ENCODE assay signal across 13 cellular contexts in genomic region chr12:124544983-124545382, GRCh38. TPM values are rescaled to one million over a fixed set of nuclear protein-coding genes. Genes with fewer than 3 reads are reported as not detected.
DNase-seq lines count a peak whose midpoint lies in the region; ATAC-seq and TF ChIP-seq lines count a peak whose summit lies in the region.
"Had no signal": no experiment of that assay in that cellular context is flagged by ENCODE, and none has a peak within 500 bp of the region (broad histone marks: within the 10 kb centered on the region; RNA-seq: fewer than 3 reads in every experiment).

No MANE protein-coding gene starts in this region.

- H3K4me3 ChIP-seq in cardiac muscle cell (no peak overlapping the region), right atrium auricular region (no peak overlapping the region), OCI-LY7 (ENCODE audit: low read depth, low read length, poor library complexity, severe bottlenecking) (no peak overlapping the region), fibroblast of lung (replicated peaks in 1 of 4; ENCODE audit: control extremely low read depth in 1 of 4, insufficient read depth in 1 of 4, low read depth in 3 of 4, low read length in 4 of 4) (no peak overlapping the region), transverse colon (no peak overlapping the region)

- H3K9me2 ChIP-seq in OCI-LY7 (ENCODE audit: insufficient read depth, low read length): no peaks in the 10 kb centered on the region

- H3K36me3 ChIP-seq in cardiac muscle cell: no peaks in the 10 kb centered on the region
- no peaks in the 10 kb centered on the region for H3K36me3 ChIP-seq in right atrium auricular region
- peaks cover 7% of the 10 kb centered on the region; the same call in 1 of the 2 replicates for H3K36me3 ChIP-seq in OCI-LY7 (ENCODE audit: insufficient read depth, low read length)
- no peaks in the 10 kb centered on the region for H3K36me3 ChIP-seq in fibroblast of lung (ENCODE audit: control insufficient read depth, insufficient read depth, low read length)
- H3K36me3 ChIP-seq in transverse colon: no peaks in the 10 kb centered on the region

- in situ Hi-C loops in transverse colon (cut with MboI; ENCODE audit: low pct_ligation_motif_present in 1 of 4, low pct_unique_long_range_greater_than_20kb in 1 of 4, low sequenced_read_pairs in 3 of 4): no loop called here

- H3K9ac ChIP-seq in fibroblast of lung (ENCODE audit: insufficient read depth, low read length): peak overlapping the region; percentile 38

- intact Hi-C loops in OCI-LY7 (cut with micrococcal nuclease; ENCODE audit: unreplicated experiment): no loop called here
- intact Hi-C loops in transverse colon (cut with DNase I; ENCODE audit: low total_unique reads): no loop called here

- H3K79me2 ChIP-seq in OCI-LY7 (ENCODE audit: insufficient read depth, low read depth, low read length) (peaks cover 11% of the 10 kb centered on the region; the same call in 1 of the 2 replicates), fibroblast of lung (ENCODE audit: control insufficient read depth, insufficient read depth, low read length) (peaks cover 39% of the 10 kb centered on the region)

- H3K27ac ChIP-seq in cardiac muscle cell (peak overlapping the region; percentile 79), right atrium auricular region (no peak overlapping the region), OCI-LY7 (ENCODE audit: low read depth, low read length, poor library complexity, severe bottlenecking) (no peak overlapping the region), fibroblast of lung (ENCODE audit: insufficient read depth, low read length) (peak overlapping the region; percentile 72), transverse colon (peak overlapping the region; percentile 10 to 55 (median 32))
- H3K27ac ChIP-seq: foreskin keratinocyte had no signal

- TF ChIP-seq EP300 in transverse colon (IDR thresholded peaks at IDR 0.05; ENCODE audit: low read depth): no peak

- H3K27me3 ChIP-seq in cardiac muscle cell (no peaks in the 10 kb centered on the region), right atrium auricular region (no peaks in the 10 kb centered on the region), fibroblast of lung (ENCODE audit: control insufficient read depth, insufficient read depth, low read length) (no peaks in the 10 kb centered on the region), transverse colon (no peaks in the 10 kb centered on the region)
- H3K27me3 ChIP-seq: foreskin keratinocyte had no signal

- CTCF ChIA-PET in OCI-LY7 (lab: Charles Lee; ENCODE audit: unreplicated experiment): no interaction called here

- peaks cover 4% of the 10 kb centered on the region; the same call in 1 of the 2 replicates for H4K20me1 ChIP-seq in OCI-LY7 (ENCODE audit: insufficient read depth, low read length)
- H4K20me1 ChIP-seq in fibroblast of lung (ENCODE audit: control insufficient read depth, extremely low read depth, insufficient read depth, low read length): no peaks in the 10 kb centered on the region

- WGBS in transverse colon (ENCODE audit: low coverage in 1 of 2), 2 donors: 69% methylated on average over 7 of the region's 8 CpGs; no CpG with 5 or more reads in 1 of the 2 donors

- DNase-seq in cardiac muscle cell (ENCODE audit: low read depth in 1 of 2, low spot score in 1 of 2) (no peak), right atrium auricular region (ENCODE audit: low spot score) (no peak), OCI-LY7 (ENCODE audit: low spot score) (no peak), fibroblast of lung (ENCODE audit: low read depth in 2 of 2) (no peak), transverse colon (no peak), KG1 (lab: John Stamatoyannopoulos, UW) (no peak), nucleus accumbens (lab: John Stamatoyannopoulos, UW) (no peak)
- DNase-seq: DMS79, foreskin keratinocyte, naive B cell, NCI-H2171, OCI-M1 had no signal

- H3K9me3 ChIP-seq in cardiac muscle cell (ENCODE audit: low read depth) (no peaks in the 10 kb centered on the region), right atrium auricular region (no peaks in the 10 kb centered on the region), OCI-LY7 (ENCODE audit: low read length) (no peaks in the 10 kb centered on the region), fibroblast of lung (ENCODE audit: control insufficient read depth, insufficient read depth, low read depth, low read length) (no peaks in the 10 kb centered on the region), transverse colon (no peaks in the 10 kb centered on the region)

- POLR2A ChIA-PET in OCI-LY7 (lab: Charles Lee): no interaction called here

- no TSS peak for BruUV-seq in OCI-LY7 (replicated peaks; lab: Mats Ljungman, UMichigan)

- no peak overlapping the region for H2AFZ ChIP-seq in OCI-LY7 (ENCODE audit: low read length)
- no peak overlapping the region for H2AFZ ChIP-seq in fibroblast of lung (ENCODE audit: low read length)

- peak overlapping the region; percentile 71 for H3K4me2 ChIP-seq in OCI-LY7 (ENCODE audit: low read length)
- no peak overlapping the region for H3K4me2 ChIP-seq in fibroblast of lung (ENCODE audit: extremely low read depth, insufficient read depth, low read length)

- H3K4me1 ChIP-seq in cardiac muscle cell (ENCODE audit: low read depth): peaks cover 43% of the 10 kb centered on the region
- peaks cover 0 to 75% of the 10 kb centered on the region in 2 donors for H3K4me1 ChIP-seq in right atrium auricular region
- H3K4me1 ChIP-seq in OCI-LY7 (ENCODE audit: insufficient read depth, low read length, poor library complexity, severe bottlenecking): peaks cover 36% of the 10 kb centered on the region
- H3K4me1 ChIP-seq in fibroblast of lung (ENCODE audit: control insufficient read depth, extremely low read depth, insufficient read depth, low read length): peaks cover 33% of the 10 kb centered on the region
- peaks cover 42 to 72% (median 58%) of the 10 kb centered on the region in 4 donors for H3K4me1 ChIP-seq in transverse colon

- TF ChIP-seq CTCF in cardiac muscle cell (IDR thresholded peaks at IDR 0.05; ENCODE audit: low read depth, low read length): no peak
- TF ChIP-seq CTCF in right atrium auricular region (IDR thresholded peaks at IDR 0.05): no peak
- TF ChIP-seq CTCF in OCI-LY7 (conservative IDR thresholded peaks at IDR 0.05; ENCODE audit: low read length): no peak
- TF ChIP-seq CTCF in fibroblast of lung (conservative IDR thresholded peaks at IDR 0.05 in 1 of 2, IDR thresholded peaks at IDR 0.05 in 1 of 2; ENCODE audit: low read depth in 1 of 2, low read length in 2 of 2): no peak
- TF ChIP-seq CTCF in transverse colon (IDR thresholded peaks at IDR 0.05): no peak

- no peak for ATAC-seq in HG02870 (IDR thresholded peaks at IDR 0.05; ENCODE audit: unreplicated experiment)
- ATAC-seq: foreskin keratinocyte had no signal

- no peak for TF ChIP-seq POLR2A in transverse colon (IDR thresholded peaks at IDR 0.05)

RNA-seq across cellular contexts. Expression of gene NCOR2, which starts 22.4 kb away (rescaled TPM):
- total RNA-seq in cardiac muscle cell (57.4 and 113 TPM in 2 replicates), right atrium auricular region (100 to 1,000 TPM in 1 of 2 donors, 10 to 100 TPM in 1; 62.9 to 104 TPM), OCI-LY7 (2022) (154 and 159 TPM in 2 replicates), fibroblast of lung (13.1 and 17.2 TPM in 2 replicates), transverse colon (100 to 1,000 TPM in 2 of 4 donors, 10 to 100 TPM in 2; 72.1 to 460 (median 119) TPM)
- polyA plus RNA-seq in cardiac muscle cell (98.5 and 153 TPM in 2 replicates), fibroblast of lung (6.1 and 7.2 TPM in 2 replicates)
- total RNA-seq in OCI-LY7 (2014; rRNA removed; shearing (Covaris generic)): 22.7 and 30.2 TPM in 2 replicates
- polyA plus RNA-seq in fibroblast of lung (2012): 49.7 and 79.6 TPM in 2 replicates
- polyA minus RNA-seq in fibroblast of lung (ENCODE audit: low replicate concordance): 29.1 and 47.4 TPM in 2 replicates

Comparison
In these comparisons a context has a peak if more than half of its experiments do, and no peak if none do; other contexts are left out.
1. H3K27ac ChIP-seq: peak in cardiac muscle cell (single experiment), fibroblast of lung (single experiment) and transverse colon (4 of 4); none in right atrium auricular region (0 of 2) and OCI-LY7 (single experiment).